Comparison of ENCODE assay signal across 25 cellular contexts in genomic region chr18:75107196-75107930, GRCh38.
"Had no signal": no experiment of that assay in that cellular context is flagged by ENCODE, and none has a peak within 500 bp of the region (broad histone marks: within the 10 kb centered on the region; RNA-seq: fewer than 3 reads in every experiment).

No MANE protein-coding gene starts in this region.

- H3K4me1 ChIP-seq: adrenal gland, breast epithelium had no signal

- H3K4me1 Mint-ChIP-seq: activated CD4-positive, alpha-beta memory T cell treated with anti-CD3 and anti-CD28 coated beads, Interleukin-2, amount 10 ng/mL, durations not matched to agents 7 days and 5 days; activated CD4-positive, alpha-beta T cell treated with anti-CD3 and anti-CD28 coated beads, Interleukin-2, amount 10 ng/mL, durations not matched to agents 7 days and 5 days; activated naive CD8-positive, alpha-beta T cell treated with anti-CD3 and anti-CD28 coated beads, Interleukin-2, amount 10 ng/mL, durations not matched to agents 7 days and 5 days; activated T-helper 17 cell treated with anti-CD3 and anti-CD28 coated beads, Interleukin-2, amount 50 U/mL, for 72 hours; T-cell had no signal

- H3K4me3 Mint-ChIP-seq: activated CD4-positive, alpha-beta memory T cell treated with anti-CD3 and anti-CD28 coated beads, Interleukin-2, amount 10 ng/mL, durations not matched to agents 7 days and 5 days; activated CD4-positive, alpha-beta T cell treated with anti-CD3 and anti-CD28 coated beads, Interleukin-2, amount 10 ng/mL, durations not matched to agents 7 days and 5 days; activated naive CD8-positive, alpha-beta T cell treated with anti-CD3 and anti-CD28 coated beads, Interleukin-2, amount 10 ng/mL, durations not matched to agents 7 days and 5 days; activated T-helper 17 cell treated with anti-CD3 and anti-CD28 coated beads, Interleukin-2, amount 50 U/mL, for 72 hours; T-cell had no signal

- H3K9me3 Mint-ChIP-seq: activated CD4-positive, alpha-beta memory T cell treated with anti-CD3 and anti-CD28 coated beads, Interleukin-2, amount 10 ng/mL, durations not matched to agents 7 days and 5 days; activated CD4-positive, alpha-beta T cell treated with anti-CD3 and anti-CD28 coated beads, Interleukin-2, amount 10 ng/mL, durations not matched to agents 7 days and 5 days; activated naive CD8-positive, alpha-beta T cell treated with anti-CD3 and anti-CD28 coated beads, Interleukin-2, amount 10 ng/mL, durations not matched to agents 7 days and 5 days; activated T-helper 17 cell treated with anti-CD3 and anti-CD28 coated beads, Interleukin-2, amount 50 U/mL, for 72 hours; T-cell had no signal

- DNase-seq: activated CD4-positive, alpha-beta memory T cell treated with anti-CD3 and anti-CD28 coated beads, Interleukin-2, amount 10 ng/mL, durations not matched to agents 7 days and 5 days; activated CD4-positive, alpha-beta T cell treated with anti-CD3 and anti-CD28 coated beads, Interleukin-2, amount 10 ng/mL, durations not matched to agents 7 days and 5 days; activated CD4-positive, CD25-positive, alpha-beta regulatory T cell; activated naive CD4-positive, alpha-beta T cell treated with anti-CD3 and anti-CD28 coated beads, Interleukin-2, amount 50 U/mL, for 16 hours; activated naive CD8-positive, alpha-beta T cell treated with anti-CD3 and anti-CD28 coated beads, Interleukin-2, amount 10 ng/mL, durations not matched to agents 7 days and 5 days; activated T-cell treated with anti-CD3 and anti-CD28 coated beads, Interleukin-2, amount 50 U/mL, for 48 hours; anterior cingulate cortex; MG63; MV-4-11; NCI-H1092 treated with DMSO at 0.1 percent for 48 hours; NCI-H1417 treated with DMSO at 0.1 percent for 48 hours; NCI-H1694; NCI-H2029; NCI-H2107; NCI-H2171 treated with DMSO at 0.1 percent for 48 hours; NCI-H226; NCI-H526; NCI-H82; SIG-M5; T-cell; T-helper 2 cell had no signal

- H3K27me3 ChIP-seq: adrenal gland, MG63 had no signal

- H3K36me3 Mint-ChIP-seq: activated naive CD8-positive, alpha-beta T cell treated with anti-CD3 and anti-CD28 coated beads, Interleukin-2, amount 10 ng/mL, durations not matched to agents 7 days and 5 days; T-cell had no signal

- H3K27me3 Mint-ChIP-seq: activated CD4-positive, alpha-beta memory T cell treated with anti-CD3 and anti-CD28 coated beads, Interleukin-2, amount 10 ng/mL, durations not matched to agents 7 days and 5 days; activated CD4-positive, alpha-beta T cell treated with anti-CD3 and anti-CD28 coated beads, Interleukin-2, amount 10 ng/mL, durations not matched to agents 7 days and 5 days; activated naive CD8-positive, alpha-beta T cell treated with anti-CD3 and anti-CD28 coated beads, Interleukin-2, amount 10 ng/mL, durations not matched to agents 7 days and 5 days had no signal

- H3K4me3 ChIP-seq: adrenal gland, breast epithelium, MG63 had no signal

- H3K27ac Mint-ChIP-seq: activated CD4-positive, alpha-beta memory T cell treated with anti-CD3 and anti-CD28 coated beads, Interleukin-2, amount 10 ng/mL, durations not matched to agents 7 days and 5 days; activated CD4-positive, alpha-beta T cell treated with anti-CD3 and anti-CD28 coated beads, Interleukin-2, amount 10 ng/mL, durations not matched to agents 7 days and 5 days; activated naive CD8-positive, alpha-beta T cell treated with anti-CD3 and anti-CD28 coated beads, Interleukin-2, amount 10 ng/mL, durations not matched to agents 7 days and 5 days; activated T-helper 17 cell treated with anti-CD3 and anti-CD28 coated beads, Interleukin-2, amount 50 U/mL, for 72 hours had no signal

- ATAC-seq: activated T-helper 17 cell treated with anti-CD3 and anti-CD28 coated beads, Interleukin-2, amount 50 U/mL, for 72 hours; T-cell had no signal

- H3K36me3 ChIP-seq: adrenal gland, breast epithelium, MG63 had no signal

- H3K9me3 ChIP-seq: adrenal gland, breast epithelium, MG63 had no signal

- H3K27ac ChIP-seq: adrenal gland, breast epithelium, VCaP had no signal
